In genomic region chr16:66502020-66502913, GRCh38 we compare ENCODE assay signal across 14 cellular contexts.
DNase-seq lines count a peak whose midpoint lies in the region; ATAC-seq and TF ChIP-seq lines count a peak whose summit lies in the region.
"Had no signal": no experiment of that assay in that cellular context is flagged by ENCODE, and none has a peak within 500 bp of the region (broad histone marks: within the 10 kb centered on the region; RNA-seq: fewer than 3 reads in every experiment).

No MANE protein-coding gene starts in this region.

- intact Hi-C loops in tibial artery (cut with DNase I; ENCODE audit: low total_unique reads), result no loop called here

- no peak for TF ChIP-seq CTCF in HEK293 (tag by site-specific recombination; IDR thresholded peaks at IDR 0.05)
- no peak for TF ChIP-seq CTCF in tibial artery (IDR thresholded peaks at IDR 0.05)

- H3K9me3 ChIP-seq in HEK293 (ENCODE audit: control insufficient read depth, insufficient read depth, low read depth, low read length) (no peaks in the 10 kb centered on the region), tibial artery (no peaks in the 10 kb centered on the region)

- H3K4me3 ChIP-seq in HEK293 (ENCODE audit: low read depth, low read length), result no peak overlapping the region
- peak overlapping the region in 1 of 2 donors; percentile 28 for H3K4me3 ChIP-seq in tibial artery

- CTCF ChIA-PET in HEK293 (lab: Yijun Ruan, JAX), result no interaction called here

- DNase-seq in caudate nucleus (lab: John Stamatoyannopoulos, UW), result no peak
- peak; percentile 92 to 96 for DNase-seq in tibial artery
- DNase-seq in amygdala (lab: John Stamatoyannopoulos, UW), result no peak
- DNase-seq: activated T-cell treated with anti-CD3 and anti-CD28 coated beads, Interleukin-2, amount 50 U/mL, for 1 hour; central memory CD4-positive, alpha-beta T cell; H9; hippocampal formation; NCI-H82; stimulated activated CD4-positive, alpha-beta T cell treated with anti-CD3 and anti-CD28 coated beads, Interleukin-4, amount 100 ng/mL, for 24 hours; T-helper 2 cell had no signal

- no peaks in the 10 kb centered on the region for H3K27me3 ChIP-seq in layer of hippocampus (ENCODE audit: control insufficient read depth, insufficient read depth, low read length)
- no peaks in the 10 kb centered on the region for H3K27me3 ChIP-seq in tibial artery

- POLR2A ChIA-PET in HEK293 (lab: Yijun Ruan, JAX), result interaction anchor here (0.7 kb wide), 1 partner anchor 14 kb away, joined by 3 read pairs; no protein-coding TSS in a partner anchor

- H3K36me3 ChIP-seq in HEK293 (ENCODE audit: control insufficient read depth in 2 of 2, insufficient read depth in 1 of 2, low read length in 2 of 2), result no peaks in the 10 kb centered on the region
- no peaks in the 10 kb centered on the region for H3K36me3 ChIP-seq in tibial artery

- no peak for ATAC-seq in activated CD4-positive, CD25-positive, alpha-beta regulatory T cell treated with anti-CD3 and anti-CD28 coated beads, Interleukin-2, amount 50 U/mL, for 24 hours
- no peak for ATAC-seq in GM18867 (IDR thresholded peaks at IDR 0.05; ENCODE audit: unreplicated experiment)

- H3K27ac ChIP-seq in HEK293 (ENCODE audit: extremely low read depth, low read depth, low read length) (no peak overlapping the region), caudate nucleus (ENCODE audit: low read depth, low read length) (peak overlapping the region; percentile 27), layer of hippocampus (ENCODE audit: low read depth, low read length) (peak overlapping the region; percentile 40), tibial artery (peak overlapping the region; percentile 68 to 75)

- H3K4me1 ChIP-seq in HEK293 (ENCODE audit: control insufficient read depth, insufficient read depth, low read length), result no peaks in the 10 kb centered on the region
- H3K4me1 ChIP-seq in tibial artery, result peaks cover 0 to 33% (median 22%) of the 10 kb centered on the region in 4 donors

TF ChIP-seq in HEK293, 187 proteins besides CTCF, POLR2A, EP300 and RAD21:
- no peak for TF ChIP-seq TSHZ1 (tag by site-specific recombination; IDR thresholded peaks at IDR 0.05; ENCODE audit: borderline replicate concordance)
- no peak for TF ChIP-seq KLF7 (tag by site-specific recombination; IDR thresholded peaks at IDR 0.05; ENCODE audit: borderline replicate concordance)
- no peak for TF ChIP-seq OSR2 (tag by site-specific recombination; IDR thresholded peaks at IDR 0.05)
- TF ChIP-seq ZNF335 (tag by site-specific recombination; conservative IDR thresholded peaks at IDR 0.05), result no peak
- no peak for TF ChIP-seq ZNF2 (tag by site-specific recombination; IDR thresholded peaks at IDR 0.05)
- TF ChIP-seq ZNF549 (tag by site-specific recombination; IDR thresholded peaks at IDR 0.05), result no peak
- TF ChIP-seq ZNF76 (tag by site-specific recombination; IDR thresholded peaks at IDR 0.05; ENCODE audit: borderline replicate concordance, low read depth), result no peak
- no peak for TF ChIP-seq ZNF274 (IDR thresholded peaks at IDR 0.05; ENCODE audit: low read length)
- TF ChIP-seq ZNF274 (tag by site-specific recombination; IDR thresholded peaks at IDR 0.05; ENCODE audit: borderline replicate concordance), result 0 out of 2 replicates have a peak, but pooled peaks have one; percentile 44
- no peak for TF ChIP-seq ZBTB21 (tag by site-specific recombination; IDR thresholded peaks at IDR 0.05)
- no peak for TF ChIP-seq ZNF132 (tag by site-specific recombination; IDR thresholded peaks at IDR 0.05; ENCODE audit: borderline replicate concordance)
- no peak for TF ChIP-seq MEIS1 (CRISPR knock-in tag; IDR thresholded peaks at IDR 0.05; ENCODE audit: borderline replicate concordance)
- peak; percentile 53; the same call in 1 of the 2 replicates for TF ChIP-seq ZBTB17 (tag by site-specific recombination; IDR thresholded peaks at IDR 0.05)

Comparison
In these comparisons a context has a peak if more than half of its experiments do, and no peak if none do; other contexts are left out.
1. DNase-seq: peak in tibial artery (2 of 2); none in caudate nucleus (0 of 61) and amygdala (0 of 56).